ENCODE assay signal across 9 cellular contexts in the genomic region with DNA sequence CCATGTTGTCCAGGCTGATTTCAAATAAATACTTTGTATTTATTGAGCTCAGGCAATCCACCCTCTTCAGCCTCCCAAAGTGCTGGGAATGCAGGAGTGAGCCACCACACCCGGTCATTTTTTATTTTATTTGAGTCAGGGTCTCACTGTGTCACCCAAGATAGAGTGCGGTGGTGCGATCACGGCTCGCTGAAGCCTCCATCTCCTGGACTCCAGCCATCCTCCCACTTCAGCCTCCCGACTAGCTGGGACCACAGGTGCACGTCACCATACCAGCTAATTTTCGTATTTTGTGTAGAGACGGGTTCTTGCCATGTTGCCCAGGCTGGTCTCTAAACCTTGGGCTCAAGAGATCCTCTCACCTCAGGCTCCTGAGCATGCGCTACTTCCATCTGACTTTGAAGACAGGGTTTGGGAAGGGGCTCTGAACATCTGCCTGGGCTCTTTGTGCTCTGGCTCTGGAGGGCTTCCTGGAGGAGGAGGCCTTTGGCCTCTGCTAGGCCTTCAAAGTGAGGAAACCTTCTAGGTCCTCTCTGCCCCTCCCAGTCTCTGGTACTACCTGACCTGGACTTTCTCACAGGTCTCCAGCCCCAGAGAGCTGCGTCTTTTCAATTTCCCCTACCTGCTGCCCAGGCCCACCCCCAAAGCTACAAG. TPM values are rescaled to one million over a fixed set of nuclear protein-coding genes. Genes with fewer than 3 reads are reported as not detected.
A peak's percentile ranks its signal among the peaks of the same experiment; 100 is the strongest.
DNase-seq lines count a peak whose midpoint lies in the region; ATAC-seq and TF ChIP-seq lines count a peak whose summit lies in the region.
"Had no signal": no experiment of that assay in that cellular context is flagged by ENCODE, and none has a peak within 500 bp of the region (broad histone marks: within the 10 kb centered on the region; RNA-seq: fewer than 3 reads in every experiment).

No MANE protein-coding gene starts in this region.

- H2AFZ ChIP-seq in PC-9, result no peak overlapping the region

- H3K36me3 Mint-ChIP-seq in Calu3 (ENCODE audit: insufficient read depth, unreplicated experiment), result peaks cover 4% of the 10 kb centered on the region
- H3K36me3 Mint-ChIP-seq in progenitor cell of endocrine pancreas (ENCODE audit: insufficient read depth), result no peaks in the 10 kb centered on the region
- H3K36me3 Mint-ChIP-seq: CD4-positive, alpha-beta memory T cell had no signal

- H3K27ac Mint-ChIP-seq in Calu3 (ENCODE audit: unreplicated experiment) (no peak overlapping the region), progenitor cell of endocrine pancreas (peak overlapping the region; percentile 52)
- H3K27ac Mint-ChIP-seq: CD4-positive, alpha-beta memory T cell had no signal

- no peak for ATAC-seq in left ventricle myocardium superior

- BruUV-seq in Calu3 (replicated peaks; lab: Mats Ljungman, UMichigan) (no TSS peak), PC-9 (replicated peaks; lab: Mats Ljungman, UMichigan) (TSS peak; percentile 59)

- POLR2A ChIA-PET in PC-9 (lab: Charles Lee; ENCODE audit: unreplicated experiment), result interaction anchor here (0.7 kb wide), 1 partner anchor 178 kb away, joined by 7 read pairs; no protein-coding TSS in a partner anchor

- H3K9me3 Mint-ChIP-seq in Calu3 (ENCODE audit: low read depth, unreplicated experiment), result no peaks in the 10 kb centered on the region
- no peaks in the 10 kb centered on the region for H3K9me3 Mint-ChIP-seq in progenitor cell of endocrine pancreas (ENCODE audit: low read depth)
- H3K9me3 Mint-ChIP-seq: CD4-positive, alpha-beta memory T cell had no signal

- H3K27me3 Mint-ChIP-seq in Calu3 (ENCODE audit: unreplicated experiment) (no peaks in the 10 kb centered on the region), progenitor cell of endocrine pancreas (no peaks in the 10 kb centered on the region)

- no peaks in the 10 kb centered on the region for H3K9me3 ChIP-seq in PC-9 (ENCODE audit: insufficient read depth, low read depth)
- H3K9me3 ChIP-seq in effector memory CD4-positive, alpha-beta T cell (ENCODE audit: control insufficient read depth, low read length), result no peaks in the 10 kb centered on the region

- CTCF ChIA-PET in Calu3 (lab: Charles Lee) (no interaction called here), PC-9 (lab: Charles Lee) (interaction anchor here (0.6 kb wide), 1 partner anchor 252 kb away, joined by 3 read pairs; no protein-coding TSS in a partner anchor)

- TF ChIP-seq CTCF in Calu3 (IDR thresholded peaks at IDR 0.05; ENCODE audit: unreplicated experiment) (no peak), PC-9 (conservative IDR thresholded peaks at IDR 0.05) (no peak), progenitor cell of endocrine pancreas (IDR thresholded peaks at IDR 0.05; ENCODE audit: unreplicated experiment) (no peak)

- no peak for DNase-seq in Calu3
- DNase-seq in PC-9, result no peak
- peak; percentile 28 for DNase-seq in left ventricle myocardium superior
- no peak for DNase-seq in progenitor cell of endocrine pancreas (ENCODE audit: low spot score, unreplicated experiment)
- DNase-seq in GF-D8 (lab: John Stamatoyannopoulos, UW), result no peak
- no peak for DNase-seq in NCI-H1048 (lab: John Stamatoyannopoulos, UW)
- DNase-seq in NCI-H524 (lab: John Stamatoyannopoulos, UW), result no peak
- no peak for DNase-seq in effector memory CD4-positive, alpha-beta T cell
- DNase-seq: CD4-positive, alpha-beta memory T cell had no signal

- H3K4me2 ChIP-seq in PC-9, result peak overlapping the region; percentile 67

- no peaks in the 10 kb centered on the region for H3K27me3 ChIP-seq in PC-9 (ENCODE audit: insufficient read depth, low read depth)
- H3K27me3 ChIP-seq in effector memory CD4-positive, alpha-beta T cell (replicated peaks; ENCODE audit: control insufficient read depth, insufficient read depth, low read length, poor library complexity, severe bottlenecking), result peaks cover 7% of the 10 kb centered on the region

- H3F3A ChIP-seq in PC-9 (ENCODE audit: insufficient read depth, low read depth), result peaks cover 10% of the 10 kb centered on the region; the same call in 1 of the 2 replicates

- H3K27ac ChIP-seq in PC-9, result no peak overlapping the region
- no peak overlapping the region for H3K27ac ChIP-seq in effector memory CD4-positive, alpha-beta T cell (ENCODE audit: insufficient read depth, low read length, poor library complexity, severe bottlenecking)

- H3K36me3 ChIP-seq in PC-9 (ENCODE audit: low read depth), result no peaks in the 10 kb centered on the region
- H3K36me3 ChIP-seq in effector memory CD4-positive, alpha-beta T cell (ENCODE audit: control insufficient read depth, insufficient read depth, low read length), result no peaks in the 10 kb centered on the region

- peaks cover 5% of the 10 kb centered on the region; the same call in 1 of the 2 replicates for H3K4me1 ChIP-seq in PC-9 (replicated peaks; ENCODE audit: insufficient read depth)
- H3K4me1 ChIP-seq in effector memory CD4-positive, alpha-beta T cell (ENCODE audit: control insufficient read depth, insufficient read depth, low read length, poor library complexity, severe bottlenecking), result peaks cover 6% of the 10 kb centered on the region

- H3K4me3 ChIP-seq in PC-9, result peak overlapping the region; percentile 52; the same call in 1 of the 2 replicates
- no peak overlapping the region for H3K4me3 ChIP-seq in effector memory CD4-positive, alpha-beta T cell (ENCODE audit: insufficient read depth, low read depth, low read length, poor library complexity, severe bottlenecking)

- H4K20me1 ChIP-seq in PC-9 (ENCODE audit: insufficient read depth), result no peaks in the 10 kb centered on the region

- H3K79me2 ChIP-seq in PC-9 (ENCODE audit: low read depth), result no peaks in the 10 kb centered on the region

- H3K4me1 Mint-ChIP-seq in Calu3 (ENCODE audit: low read depth, unreplicated experiment) (peaks cover 8% of the 10 kb centered on the region), progenitor cell of endocrine pancreas (ENCODE audit: low read depth) (peaks cover 11% of the 10 kb centered on the region)

- intact Hi-C loops in Calu3 (cut with micrococcal nuclease; ENCODE audit: unreplicated experiment), result no loop called here
- intact Hi-C loops in PC-9 (cut with micrococcal nuclease; ENCODE audit: unreplicated experiment), result loop anchor here (1.0 to 5.0 kb wide), 2 partner anchors 65 to 355 kb away; a partner anchor contains a TSS
- intact Hi-C loops in left ventricle myocardium superior (cut with micrococcal nuclease), result no loop called here

- H3K9me2 ChIP-seq in PC-9 (ENCODE audit: insufficient read depth), result no peaks in the 10 kb centered on the region

- H3K4me3 Mint-ChIP-seq in Calu3 (ENCODE audit: low read depth, unreplicated experiment) (peak overlapping the region; percentile 41), progenitor cell of endocrine pancreas (ENCODE audit: low read depth) (no peak overlapping the region)

RNA-seq across cellular contexts. Expression of a gene that starts 5.8 kb away (rescaled TPM):
- not detected in 2 replicates for total RNA-seq in Calu3 (2022)
- total RNA-seq in PC-9 (2021), result not detected in 2 replicates
- total RNA-seq in left ventricle myocardium superior, result 3,996 TPM
- total RNA-seq in progenitor cell of endocrine pancreas, result not detected in 2 replicates
- total RNA-seq: CD4-positive, alpha-beta memory T cell had no signal

RNA-seq across cellular contexts. Expression of a gene that starts 8.0 kb away (rescaled TPM):
- not detected in 2 replicates for total RNA-seq in Calu3 (2022)
- total RNA-seq in PC-9 (2021), result not detected in 2 replicates
- total RNA-seq in left ventricle myocardium superior, result 0.84 TPM
- not detected in 2 replicates for total RNA-seq in progenitor cell of endocrine pancreas
- total RNA-seq: CD4-positive, alpha-beta memory T cell had no signal

RNA-seq across cellular contexts. Expression of a gene that starts 9.8 kb away (rescaled TPM):
- not detected in 2 replicates for total RNA-seq in Calu3 (2022)
- total RNA-seq in PC-9 (2021), result 1.0 and 1.1 TPM in 2 replicates
- 0.15 TPM for total RNA-seq in left ventricle myocardium superior
- total RNA-seq in progenitor cell of endocrine pancreas, result 2.2 and 2.4 TPM in 2 replicates
- total RNA-seq: CD4-positive, alpha-beta memory T cell had no signal

RNA-seq across cellular contexts. Expression of a gene that starts 31.5 kb away (rescaled TPM):
- total RNA-seq in Calu3 (2022) (not detected in 2 replicates), PC-9 (2021) (1.1 and 1.9 TPM in 2 replicates), left ventricle myocardium superior (2.1 TPM), progenitor cell of endocrine pancreas (1.5 and 2.3 TPM in 2 replicates)
- total RNA-seq: CD4-positive, alpha-beta memory T cell had no signal

RNA-seq across cellular contexts. Expression of a gene that starts 36.2 kb away (rescaled TPM):
- total RNA-seq in Calu3 (2022) (22.1 and 26.6 TPM in 2 replicates), PC-9 (2021) (17.4 and 24.2 TPM in 2 replicates), left ventricle myocardium superior (27.3 TPM), progenitor cell of endocrine pancreas (52.6 and 57.7 TPM in 2 replicates)

Comparison
In these comparisons a context has a peak if more than half of its experiments do, and no peak if none do; other contexts are left out.
1. RNA of a gene that starts 5.8 kb away (total RNA-seq): 3,996 TPM in left ventricle myocardium superior (single experiment); not detected in Calu3, not detected in PC-9 and not detected in progenitor cell of endocrine pancreas; every median in the first group is over 1,000 times any median in the second.